ENCODE assay signal across 27 cellular contexts in genomic region chr1:170205301-170205700, GRCh38. TPM values are rescaled to one million over a fixed set of nuclear protein-coding genes. Genes with fewer than 3 reads are reported as not detected.
DNase-seq lines count a peak whose midpoint lies in the region; ATAC-seq and TF ChIP-seq lines count a peak whose summit lies in the region.
"Had no signal": no experiment of that assay in that cellular context is flagged by ENCODE, and none has a peak within 500 bp of the region (broad histone marks: within the 10 kb centered on the region; RNA-seq: fewer than 3 reads in every experiment).

No MANE protein-coding gene starts in this region.

- in situ Hi-C loops in GM23248 (cut with MboI), result no loop called here

- intact Hi-C loops in left ventricle myocardium superior (cut with micrococcal nuclease), result no loop called here

- no peaks in the 10 kb centered on the region for H3K79me2 ChIP-seq in GM23248 (ENCODE audit: insufficient read depth)
- H3K79me2 ChIP-seq in hepatocyte, result no peaks in the 10 kb centered on the region

- H4K20me1 ChIP-seq in GM23248 (ENCODE audit: insufficient read depth) (no peaks in the 10 kb centered on the region), hepatocyte (ENCODE audit: insufficient read depth, poor library complexity, severe bottlenecking) (no peaks in the 10 kb centered on the region)
- H4K20me1 ChIP-seq: BLaER1 had no signal

- no peak for TF ChIP-seq CTCF in omental fat pad (IDR thresholded peaks at IDR 0.05)
- no peak for TF ChIP-seq CTCF in hepatocyte (IDR thresholded peaks at IDR 0.05; ENCODE audit: poor library complexity)

- no peaks in the 10 kb centered on the region for H3K27me3 ChIP-seq in GM23248 (replicated peaks; ENCODE audit: insufficient read depth)
- no peaks in the 10 kb centered on the region for H3K27me3 ChIP-seq in hepatocyte
- H3K27me3 ChIP-seq: BLaER1, SJSA1 had no signal

- DNase-seq in GM23248, result peak; percentile 22
- peak; percentile 10 for DNase-seq in HS-5 (ENCODE audit: low read depth)
- DNase-seq in fibroblast of gingiva (ENCODE audit: low read depth), result peak; percentile 27
- DNase-seq in omental fat pad (ENCODE audit: low spot score), result no peak
- no peak for DNase-seq in left ventricle myocardium superior
- DNase-seq in activated naive CD4-positive, alpha-beta T cell (lab: John Stamatoyannopoulos, UW), result no peak
- no peak for DNase-seq in hepatocyte (ENCODE audit: low spot score)
- DNase-seq: CD4-positive, CD25-positive, alpha-beta regulatory T cell; DMS153; DND-41; Kasumi-1; MM.1S; NCI-H1694; NCI-H2029 treated with DMSO at 0.1 percent for 48 hours; NCI-H2171; NCI-H226; NCI-H510A; NCI-H69; Right ventricle myocardium superior; RPMI8226 had no signal

- H2AFZ ChIP-seq in GM23248 (no peak overlapping the region), hepatocyte (no peak overlapping the region)

- H3K4me1 ChIP-seq in GM23248 (ENCODE audit: insufficient read depth) (peaks cover 30% of the 10 kb centered on the region), hepatocyte (ENCODE audit: insufficient read depth) (peaks cover 6% of the 10 kb centered on the region)
- H3K4me1 ChIP-seq: SJSA1 had no signal

- ATAC-seq in omental fat pad (ENCODE audit: low FRiP score) (peak; percentile 65), left ventricle myocardium superior (no peak)
- ATAC-seq: HepG2, K562 had no signal

- H3K27ac ChIP-seq in GM23248, result no peak overlapping the region
- H3K27ac ChIP-seq in hepatocyte, result no peak overlapping the region
- H3K27ac ChIP-seq: BLaER1, SJSA1 had no signal

- H3K9me2 ChIP-seq in GM23248 (ENCODE audit: insufficient read depth), result peaks cover 4% of the 10 kb centered on the region; the same call in 1 of the 2 replicates
- H3K9me2 ChIP-seq in hepatocyte (replicated peaks; ENCODE audit: insufficient read depth), result no peaks in the 10 kb centered on the region

- no peak overlapping the region for H3K9ac ChIP-seq in GM23248
- H3K9ac ChIP-seq: BLaER1 had no signal

- H3K4me2 ChIP-seq in GM23248 (ENCODE audit: unreplicated experiment) (no peak overlapping the region), hepatocyte (no peak overlapping the region)
- H3K4me2 ChIP-seq: BLaER1 had no signal

- H3K9me3 ChIP-seq in GM23248 (ENCODE audit: low read depth) (no peaks in the 10 kb centered on the region), hepatocyte (ENCODE audit: low read depth) (no peaks in the 10 kb centered on the region)
- H3K9me3 ChIP-seq: SJSA1 had no signal

- peaks cover 23% of the 10 kb centered on the region for H3F3A ChIP-seq in GM23248 (ENCODE audit: insufficient read depth)

- no peak overlapping the region for H3K4me3 ChIP-seq in GM23248
- no peak overlapping the region for H3K4me3 ChIP-seq in hepatocyte
- H3K4me3 ChIP-seq: BLaER1, K562, SJSA1 had no signal

- no peaks in the 10 kb centered on the region for H3K36me3 ChIP-seq in GM23248 (ENCODE audit: low read depth)
- H3K36me3 ChIP-seq in hepatocyte (replicated peaks; ENCODE audit: insufficient read depth, low read depth), result no peaks in the 10 kb centered on the region
- H3K36me3 ChIP-seq: BLaER1, SJSA1 had no signal

RNA-seq across cellular contexts. Expression of gene NTMT2, which starts 59.5 kb away (rescaled TPM):
- not detected in 2 replicates for total RNA-seq in GM23248 (2014; rRNA removed; shearing (Covaris generic))
- polyA plus RNA-seq in GM23248 (2016; fragmentation: Nextera tagmentation; extraction: Ambion mirVana) (not detected in 2 replicates), hepatocyte (not detected in 2 replicates)
- total RNA-seq in omental fat pad (not detected), left ventricle myocardium superior (5.9 TPM), hepatocyte (not detected in 2 replicates)
- total RNA-seq: CD4-positive, CD25-positive, alpha-beta regulatory T cell; H1; HepG2; HT1080; K562; SJSA1 had no signal
- polyA plus RNA-seq: AG04450; CD4-positive, CD25-positive, alpha-beta regulatory T cell; HepG2; K562 had no signal

Comparison
In these comparisons a context has a peak if more than half of its experiments do, and no peak if none do; other contexts are left out.
1. DNase-seq: peak in GM23248 (single experiment), HS-5 (single experiment) and fibroblast of gingiva (single experiment); none in omental fat pad (single experiment), left ventricle myocardium superior (single experiment), activated naive CD4-positive, alpha-beta T cell (0 of 4) and hepatocyte (single experiment).